ENCODE assay signal across 16 cellular contexts in genomic region chr21:21851205-21851604, GRCh38.
A peak's percentile ranks its signal among the peaks of the same experiment; 100 is the strongest.
DNase-seq lines count a peak whose midpoint lies in the region; ATAC-seq and TF ChIP-seq lines count a peak whose summit lies in the region.
"Had no signal": no experiment of that assay in that cellular context is flagged by ENCODE, and none has a peak within 500 bp of the region (broad histone marks: within the 10 kb centered on the region; RNA-seq: fewer than 3 reads in every experiment).

No MANE protein-coding gene starts in this region.

- H3K27ac Mint-ChIP-seq in activated naive CD4-positive, alpha-beta T cell treated with anti-CD3 and anti-CD28 coated beads for 36 hours, result no peak overlapping the region
- H3K27ac Mint-ChIP-seq: CD4-positive, alpha-beta T cell had no signal

- CTCF ChIA-PET in activated naive CD4-positive, alpha-beta T cell treated with anti-CD3 and anti-CD28 coated beads for 36 hours (lab: Charles Lee), result no interaction called here

- no peaks in the 10 kb centered on the region for H3K4me1 Mint-ChIP-seq in activated naive CD4-positive, alpha-beta T cell treated with anti-CD3 and anti-CD28 coated beads for 36 hours (ENCODE audit: low read depth)

- H3K36me3 Mint-ChIP-seq in activated naive CD4-positive, alpha-beta T cell treated with anti-CD3 and anti-CD28 coated beads for 36 hours (ENCODE audit: low read depth), result no peaks in the 10 kb centered on the region

- H3K4me1 ChIP-seq in HUES6 (ENCODE audit: control insufficient read depth, insufficient read depth, low read length), result peaks cover 18% of the 10 kb centered on the region
- H3K4me1 ChIP-seq: A549, Caco-2 had no signal

- H3K27ac ChIP-seq in HUES6 (ENCODE audit: low read depth, low read length) (peak overlapping the region; percentile 66; the same call in 1 of the 2 replicates), epithelial cell of prostate (peak overlapping the region; percentile 51)
- H3K27ac ChIP-seq: A549, C4-2B, HL-60 had no signal

- no peak overlapping the region for H3K9ac ChIP-seq in HUES6 (ENCODE audit: low read length)

- ATAC-seq in SK-N-SH treated with all-trans-retinoic acid at 6 μM for 48 hours (peak; percentile 44), GM21529 (IDR thresholded peaks at IDR 0.05; ENCODE audit: unreplicated experiment) (no peak), GM18861 (IDR thresholded peaks at IDR 0.05; ENCODE audit: unreplicated experiment) (no peak)
- ATAC-seq: A549 had no signal

- H3K36me3 ChIP-seq in HUES6 (ENCODE audit: control insufficient read depth, insufficient read depth, low read length), result no peaks in the 10 kb centered on the region
- H3K36me3 ChIP-seq: HAP-1 had no signal

- intact Hi-C loops in activated naive CD4-positive, alpha-beta T cell treated with anti-CD3 and anti-CD28 coated beads for 36 hours (cut with micrococcal nuclease), result no loop called here

- no peaks in the 10 kb centered on the region for H3K9me3 ChIP-seq in HUES6 (ENCODE audit: control insufficient read depth, insufficient read depth, low read depth, low read length)
- H3K9me3 ChIP-seq: A549, Caco-2, HAP-1 had no signal

- H3K27me3 ChIP-seq in HUES6 (ENCODE audit: control insufficient read depth, insufficient read depth, low read length), result no peaks in the 10 kb centered on the region

- H3K9me3 Mint-ChIP-seq in activated naive CD4-positive, alpha-beta T cell treated with anti-CD3 and anti-CD28 coated beads for 36 hours, result peaks cover 6% of the 10 kb centered on the region

- no peak overlapping the region for H3K4me3 ChIP-seq in HUES6 (ENCODE audit: low read depth, low read length)
- H3K4me3 ChIP-seq: A549, HAP-1 had no signal

- no peaks in the 10 kb centered on the region for H3K27me3 Mint-ChIP-seq in activated naive CD4-positive, alpha-beta T cell treated with anti-CD3 and anti-CD28 coated beads for 36 hours (ENCODE audit: low read depth)
- H3K27me3 Mint-ChIP-seq: CD4-positive, alpha-beta T cell had no signal

- DNase-seq in epithelial cell of prostate (ENCODE audit: low read depth, low spot score) (no peak), SKM-1 (lab: John Stamatoyannopoulos, UW; ENCODE audit: unreplicated experiment) (no peak)
- no peak for DNase-seq in activated naive CD4-positive, alpha-beta T cell treated with anti-CD3 and anti-CD28 coated beads for 36 hours
- DNase-seq: AML-193; Caco-2; CD4-positive, alpha-beta T cell; GOT3; KG1 had no signal

- no peak overlapping the region for H3K4me3 Mint-ChIP-seq in activated naive CD4-positive, alpha-beta T cell treated with anti-CD3 and anti-CD28 coated beads for 36 hours
- H3K4me3 Mint-ChIP-seq: CD4-positive, alpha-beta T cell had no signal

TF ChIP-seq in SK-N-SH treated with all-trans-retinoic acid at 6 μM for 48 hours, 23 proteins besides CTCF, POLR2A, EP300 and RAD21:
- TF ChIP-seq ZC3H10 (CRISPR knock-in tag; IDR thresholded peaks at IDR 0.05) (no peak), CSDC2 (CRISPR knock-in tag; IDR thresholded peaks at IDR 0.05) (no peak), TSHZ2 (CRISPR knock-in tag; IDR thresholded peaks at IDR 0.05) (no peak)
TF ChIP-seq in SK-N-SH treated with all-trans-retinoic acid at 6 μM for 48 hours: peak in this region for 0.
